In genomic region chr12:42338280-42338679, GRCh38 we compare ENCODE assay signal across 14 cellular contexts.
"Had no signal": no experiment of that assay in that cellular context is flagged by ENCODE, and none has a peak within 500 bp of the region (broad histone marks: within the 10 kb centered on the region; RNA-seq: fewer than 3 reads in every experiment).

No MANE protein-coding gene starts in this region.

- H3K4me1 ChIP-seq: heart left ventricle, thyroid gland had no signal

- H3K9me3 Mint-ChIP-seq: activated B cell treated with CpG ODN at 0.5 μM for 24 hours; activated CD4-positive, alpha-beta T cell treated with anti-CD3 and anti-CD28 coated beads, Interleukin-2, amount 10 ng/mL, durations not matched to agents 7 days and 5 days; activated naive CD4-positive, alpha-beta T cell treated with anti-CD3 and anti-CD28 coated beads for 36 hours; memory B cell; natural killer cell had no signal

- H3K36me3 Mint-ChIP-seq: natural killer cell had no signal

- H3K4me3 Mint-ChIP-seq: activated B cell treated with CpG ODN at 0.5 μM for 24 hours; activated CD4-positive, alpha-beta T cell treated with anti-CD3 and anti-CD28 coated beads, Interleukin-2, amount 10 ng/mL, durations not matched to agents 7 days and 5 days; activated naive CD4-positive, alpha-beta T cell treated with anti-CD3 and anti-CD28 coated beads for 36 hours; memory B cell; natural killer cell had no signal

- ATAC-seq: heart left ventricle, left lobe of liver, natural killer cell had no signal

- H3K27ac Mint-ChIP-seq: activated B cell treated with CpG ODN at 0.5 μM for 24 hours; activated CD4-positive, alpha-beta T cell treated with anti-CD3 and anti-CD28 coated beads, Interleukin-2, amount 10 ng/mL, durations not matched to agents 7 days and 5 days; activated naive CD4-positive, alpha-beta T cell treated with anti-CD3 and anti-CD28 coated beads for 36 hours; memory B cell had no signal

- H3K9me3 ChIP-seq: heart left ventricle, thyroid gland had no signal

- H3K27ac ChIP-seq: dorsolateral prefrontal cortex, heart left ventricle, skin epidermis, thyroid gland had no signal

- H3K27me3 ChIP-seq: dorsolateral prefrontal cortex, heart left ventricle, thyroid gland had no signal

- H3K4me3 ChIP-seq: dorsolateral prefrontal cortex, heart left ventricle, skin epidermis, thyroid gland had no signal

- H3K27me3 Mint-ChIP-seq: activated B cell treated with CpG ODN at 0.5 μM for 24 hours; activated CD4-positive, alpha-beta T cell treated with anti-CD3 and anti-CD28 coated beads, Interleukin-2, amount 10 ng/mL, durations not matched to agents 7 days and 5 days; memory B cell had no signal

- DNase-seq: activated B cell treated with CpG ODN at 0.5 μM for 24 hours; activated CD4-positive, alpha-beta T cell treated with anti-CD3 and anti-CD28 coated beads, Interleukin-2, amount 10 ng/mL, durations not matched to agents 7 days and 5 days; activated naive CD4-positive, alpha-beta T cell treated with anti-CD3 and anti-CD28 coated beads for 36 hours; dorsolateral prefrontal cortex; heart left ventricle; islet precursor cell; natural killer cell; posterior cingulate gyrus; stimulated activated CD4-positive, alpha-beta T cell treated with anti-CD3 and anti-CD28 coated beads, Interleukin-4, amount 100 ng/mL, for 4 hours; T-helper 9 cell; thyroid gland had no signal
